ENCODE assay signal across 6 cellular contexts in genomic region chr2:31966402-31966801, GRCh38. TPM values are rescaled to one million over a fixed set of nuclear protein-coding genes. Genes with fewer than 3 reads are reported as not detected.
DNase-seq lines count a peak whose midpoint lies in the region; ATAC-seq, FAIRE-seq and TF ChIP-seq lines count a peak whose summit lies in the region.
"Not testable (repeated sequence)": the region's sequence is repeated elsewhere in the genome, so short reads cannot be mapped to it uniquely, and the experiment has no call there.

No MANE protein-coding gene starts in this region.

- peak; percentile 16 for FAIRE-seq in GM12891 (lab: Jason Lieb, UNC)

- not testable (repeated sequence) for H3K27me3 Mint-ChIP-seq in stimulated activated memory B cell treated with anti-CD40 and anti-IgM and Interleukin-4, amounts not matched to agents 10 μg/mL and 1 μg/mL and 100 μg/mL, for 72 hours

- H3K9me3 Mint-ChIP-seq in stimulated activated memory B cell treated with anti-CD40 and anti-IgM and Interleukin-4, amounts not matched to agents 10 μg/mL and 1 μg/mL and 100 μg/mL, for 72 hours, result not testable (repeated sequence)

- not testable (repeated sequence) for H3K9me3 ChIP-seq in SU-DHL-6 (ENCODE audit: insufficient read depth, low read length)

- H3K36me3 Mint-ChIP-seq in stimulated activated memory B cell treated with anti-CD40 and anti-IgM and Interleukin-4, amounts not matched to agents 10 μg/mL and 1 μg/mL and 100 μg/mL, for 72 hours, result peaks cover 15% of the 10 kb centered on the region

- not testable (repeated sequence) for H3K9ac ChIP-seq in SU-DHL-6 (ENCODE audit: low read length)

- not testable (repeated sequence) for H3K4me3 Mint-ChIP-seq in stimulated activated memory B cell treated with anti-CD40 and anti-IgM and Interleukin-4, amounts not matched to agents 10 μg/mL and 1 μg/mL and 100 μg/mL, for 72 hours

- H3K36me3 ChIP-seq in SU-DHL-6 (ENCODE audit: low read length), result not testable (repeated sequence)

- TF ChIP-seq POLR2A in GM12891 (IDR thresholded peaks at IDR 0.05; ENCODE audit: low read depth, low read length), result not testable (repeated sequence)

- TF ChIP-seq CTCF in SU-DHL-6 (IDR thresholded peaks at IDR 0.05; ENCODE audit: insufficient read depth, low read length, poor library complexity, severe bottlenecking), result not testable (repeated sequence)

- H3K27me3 ChIP-seq in SU-DHL-6 (ENCODE audit: low read length), result not testable (repeated sequence)

- not testable (repeated sequence) for DNase-seq in GM12891 (ENCODE audit: insufficient read length, low spot score)

- H3K27ac Mint-ChIP-seq in stimulated activated memory B cell treated with anti-CD40 and anti-IgM and Interleukin-4, amounts not matched to agents 10 μg/mL and 1 μg/mL and 100 μg/mL, for 72 hours, result peak overlapping the region; percentile 49

- H3K27ac ChIP-seq in SU-DHL-6 (ENCODE audit: low read depth, low read length), result peak overlapping the region; percentile 9; the same call in 1 of the 2 replicates

- H3K4me3 ChIP-seq in SU-DHL-6 (ENCODE audit: insufficient read depth, low read length, poor library complexity, severe bottlenecking), result not testable (repeated sequence)

- not testable (repeated sequence) for H4K20me1 ChIP-seq in SU-DHL-6 (ENCODE audit: low read depth, low read length)

- H3F3A ChIP-seq in SU-DHL-6 (ENCODE audit: insufficient read depth), result not testable (repeated sequence)

- peaks cover 90% of the 10 kb centered on the region for H3K79me2 ChIP-seq in SU-DHL-6 (ENCODE audit: insufficient read depth, low read length)

- H3K4me1 Mint-ChIP-seq in stimulated activated memory B cell treated with anti-CD40 and anti-IgM and Interleukin-4, amounts not matched to agents 10 μg/mL and 1 μg/mL and 100 μg/mL, for 72 hours, result peaks cover 39% of the 10 kb centered on the region

- not testable (repeated sequence) for H3K9me2 ChIP-seq in SU-DHL-6 (replicated peaks; ENCODE audit: insufficient read depth, low read length)

- H2AFZ ChIP-seq in SU-DHL-6 (ENCODE audit: low read depth, low read length, severe bottlenecking), result not testable (repeated sequence)

- ATAC-seq in GM18868 (IDR thresholded peaks at IDR 0.05; ENCODE audit: unreplicated experiment), result peak; percentile 65
- ATAC-seq in GM21360 (IDR thresholded peaks at IDR 0.05; ENCODE audit: unreplicated experiment), result peak; percentile 47
- ATAC-seq in HG02759 (IDR thresholded peaks at IDR 0.05; ENCODE audit: unreplicated experiment), result peak; percentile 45
- ATAC-seq in stimulated activated memory B cell treated with anti-CD40 and anti-IgM and Interleukin-4, amounts not matched to agents 10 μg/mL and 1 μg/mL and 100 μg/mL, for 72 hours, result peak; percentile 65

- H3K4me2 ChIP-seq in SU-DHL-6 (ENCODE audit: low read depth, low read length, poor library complexity, severe bottlenecking), result not testable (repeated sequence)

RNA-seq across cellular contexts. Expression of gene MEMO1, which starts 44.4 kb away (rescaled TPM):
- 43.7 TPM for polyA plus RNA-seq in GM12891 (2012; ENCODE audit: low read depth, missing spikeins)
